29 cellular contexts compared by ENCODE assay signal in the genomic region with DNA sequence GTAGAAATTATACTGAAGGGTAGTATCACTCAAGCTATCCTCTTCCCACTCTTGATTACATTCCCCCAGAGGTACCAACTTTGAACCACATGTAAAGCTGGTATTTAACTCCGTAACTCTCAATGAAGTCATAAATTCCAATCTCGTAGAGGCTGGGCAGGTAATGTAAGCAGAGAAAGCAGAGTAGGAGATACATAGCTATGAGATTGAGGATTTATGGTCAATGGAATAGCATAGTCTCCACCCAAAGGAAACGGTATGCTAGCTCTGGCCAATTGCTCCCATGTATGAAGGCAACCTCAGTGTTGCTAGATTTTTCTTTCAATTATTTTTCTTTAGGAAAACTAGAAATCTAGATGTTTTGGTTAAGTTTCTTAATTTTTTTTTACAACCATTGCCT.
"Had no signal": no experiment of that assay in that cellular context is flagged by ENCODE, and none has a peak within 500 bp of the region (broad histone marks: within the 10 kb centered on the region; RNA-seq: fewer than 3 reads in every experiment).

No MANE protein-coding gene starts in this region.

- FAIRE-seq: bronchial epithelial cell, TTC549 had no signal

- H3K27ac ChIP-seq: cardiac muscle cell, VCaP had no signal

- DNase-seq: activated B cell treated with CpG ODN at 0.5 μM for 24 hours; activated CD4-positive, alpha-beta memory T cell treated with anti-CD3 and anti-CD28 coated beads for 36 hours; activated CD4-positive, alpha-beta T cell treated with anti-CD3 and anti-CD28 coated beads for 4 hours; activated CD4-positive, alpha-beta T cell treated with anti-CD3 and anti-CD28 coated beads, Interleukin-2, amount 10 ng/mL, durations not matched to agents 24 days and 14 days; activated CD4-positive, alpha-beta T cell treated with anti-CD3 and anti-CD28 coated beads, Interleukin-2, amount 50 U/mL, for 1 hour; activated CD4-positive, alpha-beta T cell treated with anti-CD3 and anti-CD28 coated beads, Interleukin-2, amount 50 U/mL, for 4 hours; activated CD4-positive, CD25-positive, alpha-beta regulatory T cell treated with anti-CD3 and anti-CD28 coated beads, Interleukin-2, amount 50 U/mL, for 72 hours; activated CD8-positive, alpha-beta memory T cell treated with anti-CD3 and anti-CD28 coated beads for 24 hours; activated CD8-positive, alpha-beta memory T cell treated with anti-CD3 and anti-CD28 coated beads, Interleukin-2, amount 10 ng/mL, durations not matched to agents 7 days and 5 days; activated CD8-positive, alpha-beta memory T cell treated with anti-CD3 and anti-CD28 coated beads, Interleukin-2, amount 50 U/mL, for 48 hours; activated CD8-positive, alpha-beta T cell treated with anti-CD3 and anti-CD28 coated beads, Interleukin-2, amount 10 ng/mL, durations not matched to agents 7 days and 5 days; activated effector memory CD4-positive, alpha-beta T cell treated with Interleukin-2 at 50 U/mL for 16 hours; activated gamma-delta T cell; activated naive CD4-positive, alpha-beta T cell treated with anti-CD3 and anti-CD28 coated beads, Interleukin-2, amount 10 ng/mL, durations not matched to agents 7 days and 5 days; activated naive CD4-positive, alpha-beta T cell treated with Interleukin-2 at 50 U/mL for 16 hours; activated naive CD8-positive, alpha-beta T cell treated with anti-CD3 and anti-CD28 coated beads, Interleukin-2, amount 10 ng/mL, durations not matched to agents 7 days and 5 days; activated naive CD8-positive, alpha-beta T cell treated with anti-CD3 and anti-CD28 coated beads, Interleukin-2, amount 50 U/mL, for 24 hours; activated T-cell treated with anti-CD3 and anti-CD28 coated beads, Interleukin-2, amount 50 U/mL, for 24 hours; activated T-cell treated with anti-CD3 and anti-CD28 coated beads, Interleukin-2, amount 50 U/mL, for 48 hours; amniotic stem cell; aorta; caudate nucleus; T-helper 1 cell; T-helper 2 cell; T-helper 9 cell had no signal

- H3K27me3 ChIP-seq: cardiac muscle cell had no signal

- H3K4me3 ChIP-seq: cardiac muscle cell had no signal

- H3K36me3 ChIP-seq: cardiac muscle cell had no signal

- ATAC-seq: activated CD8-positive, alpha-beta memory T cell treated with anti-CD3 and anti-CD28 coated beads, Interleukin-2, amount 10 ng/mL, durations not matched to agents 7 days and 5 days; activated CD8-positive, alpha-beta T cell treated with anti-CD3 and anti-CD28 coated beads, Interleukin-2, amount 10 ng/mL, durations not matched to agents 7 days and 5 days; activated naive CD8-positive, alpha-beta T cell treated with anti-CD3 and anti-CD28 coated beads, Interleukin-2, amount 50 U/mL, for 24 hours had no signal
